8 cellular contexts compared by ENCODE assay signal in the genomic region with DNA sequence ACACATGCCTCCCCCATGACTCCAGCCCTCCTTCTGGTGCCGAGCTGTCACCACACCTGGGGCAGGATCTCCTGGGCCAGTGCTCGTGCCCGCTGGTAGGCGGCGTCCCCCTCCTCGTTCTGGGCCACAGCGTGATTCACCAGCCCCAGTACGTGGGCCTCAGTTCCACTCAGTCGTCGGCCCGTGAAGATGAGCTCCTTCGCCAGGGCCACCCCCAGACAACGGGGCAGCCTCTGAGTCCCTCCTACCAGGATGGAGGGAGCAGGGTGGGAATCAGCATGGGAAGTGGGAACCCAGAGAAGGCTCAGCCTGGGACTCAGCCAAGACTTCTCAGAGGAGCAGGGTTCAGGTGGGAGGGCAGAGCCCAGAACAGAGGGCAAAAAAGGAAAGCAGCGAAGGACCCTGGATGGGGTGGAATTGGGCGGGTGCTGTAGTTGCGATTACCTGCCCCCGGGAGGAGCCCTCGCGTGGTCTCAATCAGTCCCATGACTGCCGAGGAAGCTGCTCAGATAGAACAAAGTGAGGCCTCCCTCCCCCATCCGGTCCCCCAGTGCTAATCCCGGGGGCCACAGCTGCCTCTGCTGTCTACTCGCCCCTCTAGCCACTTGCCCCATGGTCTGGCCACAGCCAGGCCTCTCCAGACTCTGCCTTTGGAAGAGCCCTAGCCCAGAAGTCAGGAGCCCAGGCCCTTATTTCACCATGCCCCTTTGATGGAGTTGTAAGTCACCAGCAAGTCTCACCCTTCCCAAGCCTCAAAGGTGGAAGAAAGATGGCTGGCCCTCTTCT. TPM values are rescaled to one million over a fixed set of nuclear protein-coding genes. Genes with fewer than 3 reads are reported as not detected.
DNase-seq lines count a peak whose midpoint lies in the region; ATAC-seq and TF ChIP-seq lines count a peak whose summit lies in the region.

No MANE protein-coding gene starts in this region.

- H3K9me3 Mint-ChIP-seq in H9 = no peaks in the 10 kb centered on the region
- H3K9me3 Mint-ChIP-seq in activated T-helper 2 cell treated with anti-CD3 and anti-CD28 coated beads, Interferon-gamma antibody, Interleukin-2, Interleukin-4, amounts not matched to agents 10 μg/mL and 5 μg/mL and 100 μg/mL, durations not matched to agents 14 hours and 24 hours and 36 hours = no peaks in the 10 kb centered on the region

- peaks cover 0 to 3% (median 0%) of the 10 kb centered on the region in 3 experiments; a peak in 1 of 7 replicates for H3K36me3 Mint-ChIP-seq in H9 (ENCODE audit: insufficient read depth in 1 of 3, low read depth in 3 of 3)
- no peaks in the 10 kb centered on the region for H3K36me3 Mint-ChIP-seq in activated T-helper 2 cell treated with anti-CD3 and anti-CD28 coated beads, Interferon-gamma antibody, Interleukin-2, Interleukin-4, amounts not matched to agents 10 μg/mL and 5 μg/mL and 100 μg/mL, durations not matched to agents 14 hours and 24 hours and 36 hours (ENCODE audit: low read depth)

- no peak overlapping the region for H3K4ac ChIP-seq in H9 (ENCODE audit: low read depth, low read length)
- H3K4ac ChIP-seq in trophoblast cell (ENCODE audit: low read depth, low read length) = no peak overlapping the region

- no peak overlapping the region for H2BK5ac ChIP-seq in H9 (ENCODE audit: insufficient read length, low read length)
- no peak overlapping the region for H2BK5ac ChIP-seq in trophoblast cell (ENCODE audit: low read depth, low read length, poor library complexity)

- no peak overlapping the region for H3K56ac ChIP-seq in H9 (ENCODE audit: insufficient read length, low read depth, low read length)

- H2AFZ ChIP-seq in H9 (ENCODE audit: low read length) = no peak overlapping the region
- no peak overlapping the region for H2AFZ ChIP-seq in trophoblast cell (ENCODE audit: insufficient read depth, low read length, poor library complexity)

- H4K91ac ChIP-seq in H9 (ENCODE audit: insufficient read length, low read depth, low read length) (no peak overlapping the region), trophoblast cell (ENCODE audit: low read depth, low read length) (no peak overlapping the region)

- H2BK15ac ChIP-seq in H9 (ENCODE audit: low read depth, low read length) = no peak overlapping the region

- H2BK12ac ChIP-seq in H9 (ENCODE audit: insufficient read length, low read depth, low read length) (no peak overlapping the region), trophoblast cell (ENCODE audit: low read length) (no peak overlapping the region)

- peaks cover 35 to 43% of the 10 kb centered on the region in 2 experiments for H3K4me1 Mint-ChIP-seq in H9
- H3K4me1 Mint-ChIP-seq in activated T-helper 2 cell treated with anti-CD3 and anti-CD28 coated beads, Interferon-gamma antibody, Interleukin-2, Interleukin-4, amounts not matched to agents 10 μg/mL and 5 μg/mL and 100 μg/mL, durations not matched to agents 14 hours and 24 hours and 36 hours (ENCODE audit: low read depth) = no peaks in the 10 kb centered on the region

- no peak overlapping the region for H4K8ac ChIP-seq in H9 (replicated peaks; ENCODE audit: insufficient read length, low read depth, low read length)
- peak overlapping the region; percentile 12 for H4K8ac ChIP-seq in trophoblast cell (ENCODE audit: low read depth, low read length)

- H2BK120ac ChIP-seq in H9 (ENCODE audit: low read depth, low read length, poor library complexity, severe bottlenecking) (no peak overlapping the region), trophoblast cell (ENCODE audit: insufficient read depth, low read length, poor library complexity) (no peak overlapping the region)

- H3K4me1 ChIP-seq in H9 (ENCODE audit: insufficient read depth, low read length) (peaks cover 3% of the 10 kb centered on the region), SJCRH30 (no peaks in the 10 kb centered on the region), trophoblast cell (ENCODE audit: control insufficient read depth in 1 of 2, insufficient read depth in 2 of 2, low read length in 2 of 2) (peaks cover 20 to 21% of the 10 kb centered on the region in 2 experiments)

- no peak overlapping the region for H3K27ac ChIP-seq in H9 (ENCODE audit: insufficient read length, low read depth, low read length)
- no peak overlapping the region for H3K27ac ChIP-seq in SJCRH30
- H3K27ac ChIP-seq in trophoblast cell (ENCODE audit: low read depth, low read length) = no peak overlapping the region

- WGBS in H9 (ENCODE audit: extremely low coverage, insufficient read length, low lambda C conversion rate) = no CpG with 5 or more reads among the region's 23 CpGs
- no CpG with 5 or more reads among the region's 23 CpGs for WGBS in trophoblast cell (ENCODE audit: extremely low coverage, insufficient coverage, insufficient read length)

- no peaks in the 10 kb centered on the region for H4K20me1 ChIP-seq in H9 (ENCODE audit: control insufficient read depth, insufficient read depth, insufficient read length)

- H3K4me3 ChIP-seq in SJCRH30 (no peak overlapping the region), trophoblast cell (ENCODE audit: low read depth, low read length) (no peak overlapping the region)

- H3K79me1 ChIP-seq in H9 (ENCODE audit: insufficient read depth, low read depth, low read length, poor library complexity, severe bottlenecking) = no peaks in the 10 kb centered on the region
- peaks cover 4% of the 10 kb centered on the region for H3K79me1 ChIP-seq in trophoblast cell (ENCODE audit: low read length)

- peak; percentile 43 for DNase-seq in COLO829 (ENCODE audit: low spot score)
- DNase-seq in H9 = peak; percentile 81
- DNase-seq in SJCRH30 = peak; percentile 74 to 82
- peak; percentile 72 for DNase-seq in ecto neural progenitor cell (ENCODE audit: low spot score)
- no peak for DNase-seq in trophoblast cell
- DNase-seq in activated T-helper 2 cell treated with anti-CD3 and anti-CD28 coated beads, Interferon-gamma antibody, Interleukin-2, Interleukin-4, amounts not matched to agents 10 μg/mL and 5 μg/mL and 100 μg/mL, durations not matched to agents 14 hours and 24 hours and 36 hours (ENCODE audit: low spot score) = no peak

- no peak overlapping the region for H3K9ac ChIP-seq in H9 (ENCODE audit: extremely low read depth, insufficient read length, low read length)
- H3K9ac ChIP-seq in trophoblast cell (ENCODE audit: low read length) = no peak overlapping the region

- H3T11ph ChIP-seq in H9 (ENCODE audit: low read length) = no peak overlapping the region

- intact Hi-C loops in activated T-helper 2 cell treated with anti-CD3 and anti-CD28 coated beads, Interferon-gamma antibody, Interleukin-2, Interleukin-4, amounts not matched to agents 10 μg/mL and 5 μg/mL and 100 μg/mL, durations not matched to agents 14 hours and 24 hours and 36 hours (cut with micrococcal nuclease) = no loop called here

- H4K12ac ChIP-seq in trophoblast cell (ENCODE audit: low read depth, low read length) = no peak overlapping the region

- no peak overlapping the region for H4K5ac ChIP-seq in H9 (ENCODE audit: insufficient read length, low read depth, low read length)

- H3K79me2 ChIP-seq in H9 (ENCODE audit: insufficient read depth, low read length) (no peaks in the 10 kb centered on the region), trophoblast cell (ENCODE audit: control insufficient read depth, insufficient read depth, low read length, poor library complexity) (no peaks in the 10 kb centered on the region)

- ATAC-seq in HG02610 (IDR thresholded peaks at IDR 0.05; ENCODE audit: unreplicated experiment) (no peak), GM19452 (IDR thresholded peaks at IDR 0.05; ENCODE audit: unreplicated experiment) (no peak)

- H3K4me2 ChIP-seq in H9 (ENCODE audit: insufficient read depth, insufficient read length, low read length) = no peak overlapping the region
- H3K4me2 ChIP-seq in trophoblast cell (ENCODE audit: low read length) = no peak overlapping the region

- no peak overlapping the region for H3K4me3 Mint-ChIP-seq in H9
- no peak overlapping the region for H3K4me3 Mint-ChIP-seq in activated T-helper 2 cell treated with anti-CD3 and anti-CD28 coated beads, Interferon-gamma antibody, Interleukin-2, Interleukin-4, amounts not matched to agents 10 μg/mL and 5 μg/mL and 100 μg/mL, durations not matched to agents 14 hours and 24 hours and 36 hours (ENCODE audit: low read depth)

- H3K23ac ChIP-seq in H9 (ENCODE audit: insufficient read length, low read depth, low read length) (no peak overlapping the region), trophoblast cell (ENCODE audit: low read length) (no peak overlapping the region)

- peak overlapping the region in 1 of 3 experiments; percentile 83; a peak in 1 of 7 replicates for H3K27ac Mint-ChIP-seq in H9
- no peak overlapping the region for H3K27ac Mint-ChIP-seq in activated T-helper 2 cell treated with anti-CD3 and anti-CD28 coated beads, Interferon-gamma antibody, Interleukin-2, Interleukin-4, amounts not matched to agents 10 μg/mL and 5 μg/mL and 100 μg/mL, durations not matched to agents 14 hours and 24 hours and 36 hours

- no peak overlapping the region for H2AK5ac ChIP-seq in H9 (ENCODE audit: insufficient read length, low read length)
- H2AK5ac ChIP-seq in trophoblast cell (ENCODE audit: low read length) = no peak overlapping the region

- H2BK20ac ChIP-seq in H9 (ENCODE audit: low read depth, low read length, poor library complexity, severe bottlenecking) = no peak overlapping the region

- H3K27me3 Mint-ChIP-seq in H9 (ENCODE audit: low read depth) = no peaks in the 10 kb centered on the region
- no peaks in the 10 kb centered on the region for H3K27me3 Mint-ChIP-seq in activated T-helper 2 cell treated with anti-CD3 and anti-CD28 coated beads, Interferon-gamma antibody, Interleukin-2, Interleukin-4, amounts not matched to agents 10 μg/mL and 5 μg/mL and 100 μg/mL, durations not matched to agents 14 hours and 24 hours and 36 hours (ENCODE audit: low read depth)

- no peaks in the 10 kb centered on the region for H3K23me2 ChIP-seq in H9 (ENCODE audit: insufficient read length, low read depth, low read length, poor library complexity, severe bottlenecking)

- H3K36me3 ChIP-seq in SJCRH30 (no peaks in the 10 kb centered on the region), trophoblast cell (ENCODE audit: control insufficient read depth in 1 of 2, insufficient read depth in 2 of 2, low read length in 2 of 2) (no peaks in the 10 kb centered on the region)

- peak; percentile 75 for TF ChIP-seq CTCF in H9 (conservative IDR thresholded peaks at IDR 0.05)

- H3K27me3 ChIP-seq in H9 (ENCODE audit: insufficient read depth, low read length) (no peaks in the 10 kb centered on the region), SJCRH30 (no peaks in the 10 kb centered on the region), trophoblast cell (ENCODE audit: insufficient read depth, low read length) (no peaks in the 10 kb centered on the region)

- no peak overlapping the region; the same call in 1 of the 2 replicates for H3K14ac ChIP-seq in H9 (ENCODE audit: insufficient read depth, low read length)
- H3K14ac ChIP-seq in trophoblast cell (ENCODE audit: low read length) = no peak overlapping the region

- H3K18ac ChIP-seq in H9 (ENCODE audit: insufficient read length, low read depth, low read length) (no peak overlapping the region), trophoblast cell (ENCODE audit: low read length) (no peak overlapping the region)

- H3K9me3 ChIP-seq in H9 (ENCODE audit: control insufficient read depth, low read depth, low read length) (no peaks in the 10 kb centered on the region), SJCRH30 (replicated peaks) (no peaks in the 10 kb centered on the region), trophoblast cell (ENCODE audit: insufficient read depth, low read depth, low read length) (no peaks in the 10 kb centered on the region)

RNA-seq across cellular contexts. Expression of gene ECHDC2, which starts 16.8 kb away (rescaled TPM):
- 30.6 and 31.2 TPM in 2 replicates for total RNA-seq in H9 (2021)
- total RNA-seq in SJCRH30 (2014; rRNA removed; shearing (Covaris generic)) = 0.35 and 1.2 TPM in 2 replicates
- 25.0 and 26.7 TPM in 2 replicates for polyA plus RNA-seq in trophoblast cell (2013)
- total RNA-seq in activated T-helper 2 cell treated with anti-CD3 and anti-CD28 coated beads, Interferon-gamma antibody, Interleukin-2, Interleukin-4, amounts not matched to agents 10 μg/mL and 5 μg/mL and 100 μg/mL, durations not matched to agents 14 hours and 24 hours and 36 hours = 52.3 and 61.6 TPM in 2 replicates

RNA-seq across cellular contexts. Expression of gene SCP2, which starts 22.3 kb away (rescaled TPM):
- total RNA-seq in H9 (2021) = 48.8 and 57.2 TPM in 2 replicates
- 107 and 118 TPM in 2 replicates for total RNA-seq in SJCRH30 (2014; rRNA removed; shearing (Covaris generic))
- 40.0 and 40.1 TPM in 2 replicates for polyA plus RNA-seq in trophoblast cell (2013)
- 58.8 and 66.1 TPM in 2 replicates for total RNA-seq in activated T-helper 2 cell treated with anti-CD3 and anti-CD28 coated beads, Interferon-gamma antibody, Interleukin-2, Interleukin-4, amounts not matched to agents 10 μg/mL and 5 μg/mL and 100 μg/mL, durations not matched to agents 14 hours and 24 hours and 36 hours

Comparison
In these comparisons a context has a peak if more than half of its experiments do, and no peak if none do; other contexts are left out.
1. DNase-seq: peak in COLO829 (single experiment), H9 (single experiment), SJCRH30 (2 of 2) and ecto neural progenitor cell (single experiment); none in trophoblast cell (0 of 2) and activated T-helper 2 cell treated with anti-CD3 and anti-CD28 coated beads, Interferon-gamma antibody, Interleukin-2, Interleukin-4, amounts not matched to agents 10 μg/mL and 5 μg/mL and 100 μg/mL, durations not matched to agents 14 hours and 24 hours and 36 hours (single experiment).
2. RNA of gene ECHDC2, which starts 16.8 kb away (total RNA-seq): 52.3 to 61.6 TPM in activated T-helper 2 cell treated with anti-CD3 and anti-CD28 coated beads, Interferon-gamma antibody, Interleukin-2, Interleukin-4, amounts not matched to agents 10 μg/mL and 5 μg/mL and 100 μg/mL, durations not matched to agents 14 hours and 24 hours and 36 hours and 30.6 to 31.2 TPM in H9; 0.35 to 1.2 TPM in SJCRH30; every median in the first group is over 10 times any median in the second.